Comparison of ENCODE assay signal across 17 cellular contexts in genomic region chr6:100103936-100104335, GRCh38.
DNase-seq lines count a peak whose midpoint lies in the region; ATAC-seq and TF ChIP-seq lines count a peak whose summit lies in the region.
"Had no signal": no experiment of that assay in that cellular context is flagged by ENCODE, and none has a peak within 500 bp of the region (broad histone marks: within the 10 kb centered on the region; RNA-seq: fewer than 3 reads in every experiment).

No MANE protein-coding gene starts in this region.

- H3K27ac ChIP-seq in GM23338 (ENCODE audit: low read depth) (no peak overlapping the region), trophoblast cell (ENCODE audit: low read depth, low read length) (no peak overlapping the region), adrenal gland (no peak overlapping the region)
- H3K27ac ChIP-seq: BLaER1, KMS-11 had no signal

- DNase-seq in AG20443 (ENCODE audit: low spot score) (peak; percentile 14), EH (ENCODE audit: low read depth) (peak; percentile 54), GM23338 (ENCODE audit: low spot score) (no peak), trophoblast cell (no peak), adrenal gland (no peak), GM10266 (ENCODE audit: extremely low spot score) (no peak), GM13977 (ENCODE audit: low spot score) (no peak)
- DNase-seq: ACHN; Calu3; CD8-positive, alpha-beta T cell; DMS79 treated with DMSO at 0.1 percent for 48 hours; GF-D8 had no signal

- H3K27me3 ChIP-seq in GM23338 (ENCODE audit: insufficient read depth) (no peaks in the 10 kb centered on the region), trophoblast cell (ENCODE audit: insufficient read depth, low read length) (no peaks in the 10 kb centered on the region), adrenal gland (peaks cover 12% of the 10 kb centered on the region)
- H3K27me3 ChIP-seq: BLaER1 had no signal

- H3K79me1 ChIP-seq in trophoblast cell (ENCODE audit: low read length): no peaks in the 10 kb centered on the region

- peaks cover 9% of the 10 kb centered on the region for H3K4me1 Mint-ChIP-seq in GM23338
- H3K4me1 Mint-ChIP-seq: CD14-positive monocyte had no signal

- H3K79me2 ChIP-seq in GM23338 (replicated peaks; ENCODE audit: insufficient read depth) (no peaks in the 10 kb centered on the region), trophoblast cell (ENCODE audit: control insufficient read depth, insufficient read depth, low read length, poor library complexity) (no peaks in the 10 kb centered on the region)

- H3K23ac ChIP-seq in trophoblast cell (ENCODE audit: low read length): no peak overlapping the region

- no peaks in the 10 kb centered on the region for H4K20me1 ChIP-seq in GM23338 (replicated peaks; ENCODE audit: insufficient read depth)
- H4K20me1 ChIP-seq: BLaER1 had no signal

- H3K4me3 ChIP-seq in GM23338: no peak overlapping the region
- no peak overlapping the region for H3K4me3 ChIP-seq in trophoblast cell (ENCODE audit: low read depth, low read length)
- H3K4me3 ChIP-seq in adrenal gland: no peak overlapping the region
- H3K4me3 ChIP-seq: BLaER1, GM12878 had no signal

- H3K4ac ChIP-seq in trophoblast cell (ENCODE audit: low read depth, low read length): no peak overlapping the region

- intact Hi-C loops in adrenal gland (cut with DNase I): no loop called here

- H3K27me3 Mint-ChIP-seq in GM23338 (ENCODE audit: insufficient read depth, low read depth, poor library complexity): peaks cover 3% of the 10 kb centered on the region

- H3K36me3 Mint-ChIP-seq in GM23338 (ENCODE audit: low read depth): no peaks in the 10 kb centered on the region
- H3K36me3 Mint-ChIP-seq: CD14-positive monocyte; CD8-positive, alpha-beta T cell had no signal

- no peak overlapping the region for H2BK5ac ChIP-seq in trophoblast cell (ENCODE audit: low read depth, low read length, poor library complexity)

- H3K4me3 Mint-ChIP-seq in GM23338: no peak overlapping the region
- H3K4me3 Mint-ChIP-seq: CD14-positive monocyte; CD8-positive, alpha-beta T cell had no signal

- H3K4me2 ChIP-seq in GM23338 (no peak overlapping the region), trophoblast cell (ENCODE audit: low read length) (no peak overlapping the region)
- H3K4me2 ChIP-seq: BLaER1, KMS-11 had no signal

- H3K4me1 ChIP-seq in GM23338 (ENCODE audit: insufficient read depth): no peaks in the 10 kb centered on the region
- peaks cover 0 to 3% of the 10 kb centered on the region in 2 experiments for H3K4me1 ChIP-seq in trophoblast cell (ENCODE audit: control insufficient read depth in 1 of 2, insufficient read depth in 2 of 2, low read length in 2 of 2)
- no peaks in the 10 kb centered on the region for H3K4me1 ChIP-seq in adrenal gland (replicated peaks in 1 of 2)

- in situ Hi-C loops in GM13977 (cut with MboI; ENCODE audit: low pct_unique_long_range_greater_than_20kb, low sequenced_read_pairs, unreplicated experiment): loop anchor here (25.0 kb wide), 1 partner anchor 558 kb away; no protein-coding TSS in a partner anchor

- H4K91ac ChIP-seq in trophoblast cell (ENCODE audit: low read depth, low read length): no peak overlapping the region

- WGBS in trophoblast cell (ENCODE audit: extremely low coverage, insufficient coverage, insufficient read length): no CpG with 5 or more reads among the region's 2 CpGs
- 68 to 82% (median 77%) methylated on average over 2 of the region's 2 CpGs for WGBS in adrenal gland, 4 donors

- H2AK5ac ChIP-seq in trophoblast cell (ENCODE audit: low read length): no peak overlapping the region

- no peaks in the 10 kb centered on the region for H3K9me3 Mint-ChIP-seq in GM23338
- H3K9me3 Mint-ChIP-seq: CD14-positive monocyte; CD8-positive, alpha-beta T cell had no signal

- H3K9me3 ChIP-seq in trophoblast cell (ENCODE audit: insufficient read depth, low read depth, low read length): no peaks in the 10 kb centered on the region
- H3K9me3 ChIP-seq in adrenal gland (replicated peaks in 1 of 3): no peaks in the 10 kb centered on the region
- H3K9me3 ChIP-seq: BLaER1 had no signal

- no peak overlapping the region for H3K9ac ChIP-seq in trophoblast cell (ENCODE audit: low read length)
- H3K9ac ChIP-seq: BLaER1, KMS-11 had no signal

- H3K36me3 ChIP-seq in GM23338 (ENCODE audit: insufficient read depth): no peaks in the 10 kb centered on the region
- H3K36me3 ChIP-seq in trophoblast cell (ENCODE audit: control insufficient read depth in 1 of 2, insufficient read depth in 2 of 2, low read length in 2 of 2): no peaks in the 10 kb centered on the region
- no peaks in the 10 kb centered on the region for H3K36me3 ChIP-seq in adrenal gland (replicated peaks in 1 of 2)
- H3K36me3 ChIP-seq: BLaER1 had no signal

- H3F3A ChIP-seq in GM23338 (replicated peaks; ENCODE audit: low read depth): no peaks in the 10 kb centered on the region

- no peak for ATAC-seq in GM23338
- ATAC-seq: CD8-positive, alpha-beta T cell; GM12878; HepG2 had no signal

- no peak for TF ChIP-seq POLR2A in adrenal gland (IDR thresholded peaks at IDR 0.05)

- H4K12ac ChIP-seq in trophoblast cell (ENCODE audit: low read depth, low read length): no peak overlapping the region

- H3K18ac ChIP-seq in trophoblast cell (ENCODE audit: low read length): no peak overlapping the region

- H2BK12ac ChIP-seq in trophoblast cell (ENCODE audit: low read length): no peak overlapping the region

- H3K27ac Mint-ChIP-seq in GM23338: peak overlapping the region; percentile 18; the same call in 1 of the 2 replicates
- H3K27ac Mint-ChIP-seq: CD8-positive, alpha-beta T cell had no signal

- TF ChIP-seq CTCF in GM23338 (conservative IDR thresholded peaks at IDR 0.05; ENCODE audit: low read depth in 2 of 2) (no peak), adrenal gland (IDR thresholded peaks at IDR 0.05) (no peak), GM10266 (IDR thresholded peaks at IDR 0.05; ENCODE audit: control insufficient read depth, insufficient read depth, low read depth, missing control alignments) (no peak), GM13977 (IDR thresholded peaks at IDR 0.05; ENCODE audit: extremely low read depth, insufficient read depth, missing control alignments) (no peak)

- H2AFZ ChIP-seq in GM23338: no peak overlapping the region
- H2AFZ ChIP-seq in trophoblast cell (ENCODE audit: insufficient read depth, low read length, poor library complexity): no peak overlapping the region

- H4K8ac ChIP-seq in trophoblast cell (ENCODE audit: low read depth, low read length): peak overlapping the region; percentile 38

- no peaks in the 10 kb centered on the region for H3K9me2 ChIP-seq in GM23338 (ENCODE audit: insufficient read depth)

- no peak overlapping the region for H3K14ac ChIP-seq in trophoblast cell (ENCODE audit: low read length)

- no peak overlapping the region for H2BK120ac ChIP-seq in trophoblast cell (ENCODE audit: insufficient read depth, low read length, poor library complexity)

TF ChIP-seq in GM23338, 12 proteins besides CTCF, POLR2A, EP300 and RAD21 (continues in another document):
- TF ChIP-seq JUNB (IDR thresholded peaks at IDR 0.05; ENCODE audit: unreplicated experiment) (no peak), EZH2phosphoT487 (IDR thresholded peaks at IDR 0.05; ENCODE audit: unreplicated experiment) (no peak), STAT1 (IDR thresholded peaks at IDR 0.05; ENCODE audit: unreplicated experiment) (no peak)

Comparison
In these comparisons a context has a peak if more than half of its experiments do, and no peak if none do; other contexts are left out.
1. DNase-seq: peak in AG20443 (single experiment) and EH (single experiment); none in GM23338 (single experiment), trophoblast cell (0 of 2), adrenal gland (0 of 7), GM10266 (single experiment) and GM13977 (single experiment).